Comparison of ENCODE assay signal across 18 cellular contexts in the genomic region with DNA sequence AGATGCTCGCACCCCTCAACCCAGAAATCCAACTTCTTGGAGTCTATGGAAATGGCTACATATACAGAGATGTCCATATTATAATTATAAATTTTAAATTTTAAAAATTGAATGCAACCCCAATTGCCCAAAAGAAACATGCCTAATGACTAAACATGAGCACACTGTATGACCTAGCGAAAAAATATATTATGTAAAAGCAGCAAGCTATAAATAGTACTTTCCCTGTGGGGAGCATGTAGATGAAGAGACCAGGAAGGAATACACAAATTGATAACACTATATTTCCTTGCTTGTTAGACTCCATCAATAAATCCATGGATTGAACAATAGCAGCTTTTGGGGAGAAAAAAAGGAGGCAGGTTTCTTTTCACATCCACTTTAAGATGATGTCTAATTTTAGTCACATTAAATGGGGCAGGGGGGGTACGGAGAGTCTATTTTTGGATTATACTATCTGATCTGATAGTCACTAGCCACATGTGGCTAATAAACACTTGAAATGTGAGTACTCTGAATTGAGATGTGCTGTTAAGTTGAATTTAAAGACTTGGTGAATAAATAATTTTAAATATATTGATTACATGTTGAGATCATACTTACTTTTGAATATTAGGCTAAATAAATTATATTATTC.
"Had no signal": no experiment of that assay in that cellular context is flagged by ENCODE, and none has a peak within 500 bp of the region (broad histone marks: within the 10 kb centered on the region; RNA-seq: fewer than 3 reads in every experiment).

No MANE protein-coding gene starts in this region.

- H3K9me3 Mint-ChIP-seq: effector memory CD8-positive, alpha-beta T cell had no signal

- DNase-seq: activated CD4-positive, alpha-beta T cell treated with anti-CD3 and anti-CD28 coated beads for 1 hour; activated CD4-positive, alpha-beta T cell treated with anti-CD3 and anti-CD28 coated beads, Interleukin-2, amount 50 U/mL, for 4 hours; activated effector memory CD4-positive, alpha-beta T cell treated with Interleukin-2 at 50 U/mL for 16 hours; activated naive CD4-positive, alpha-beta T cell treated with anti-CD3 and anti-CD28 coated beads, Interleukin-2, amount 50 U/mL, for 16 hours; effector memory CD8-positive, alpha-beta T cell; hippocampal formation; left colon; nephron progenitor cell; right cardiac atrium; small intestine; stimulated activated CD4-positive, alpha-beta T cell treated with anti-CD3 and anti-CD28 coated beads, Interleukin-15, amount 100 ng/mL, for 24 hours; stimulated activated CD4-positive, alpha-beta T cell treated with anti-CD3 and anti-CD28 coated beads, Interleukin-2, amount 100 ng/mL, for 48 hours; stomach; trophoblast cell; WERI-Rb-1 had no signal

- H3K4me3 ChIP-seq: lung, stomach had no signal

- H3K27ac Mint-ChIP-seq: mesothelial cell of epicardium, nephron progenitor cell, progenitor cell of endocrine pancreas had no signal

- H3K27me3 Mint-ChIP-seq: effector memory CD8-positive, alpha-beta T cell; progenitor cell of endocrine pancreas had no signal

- H3K27ac ChIP-seq: WERI-Rb-1 had no signal

- H3K27me3 ChIP-seq: stomach had no signal

- H3K4me1 Mint-ChIP-seq: mesothelial cell of epicardium, nephron progenitor cell had no signal

- H3K4me3 Mint-ChIP-seq: effector memory CD8-positive, alpha-beta T cell; mesothelial cell of epicardium; nephron progenitor cell had no signal

- ATAC-seq: effector memory CD8-positive, alpha-beta T cell; left colon had no signal
